Comparison of ENCODE assay signal across 10 cellular contexts in the genomic region with DNA sequence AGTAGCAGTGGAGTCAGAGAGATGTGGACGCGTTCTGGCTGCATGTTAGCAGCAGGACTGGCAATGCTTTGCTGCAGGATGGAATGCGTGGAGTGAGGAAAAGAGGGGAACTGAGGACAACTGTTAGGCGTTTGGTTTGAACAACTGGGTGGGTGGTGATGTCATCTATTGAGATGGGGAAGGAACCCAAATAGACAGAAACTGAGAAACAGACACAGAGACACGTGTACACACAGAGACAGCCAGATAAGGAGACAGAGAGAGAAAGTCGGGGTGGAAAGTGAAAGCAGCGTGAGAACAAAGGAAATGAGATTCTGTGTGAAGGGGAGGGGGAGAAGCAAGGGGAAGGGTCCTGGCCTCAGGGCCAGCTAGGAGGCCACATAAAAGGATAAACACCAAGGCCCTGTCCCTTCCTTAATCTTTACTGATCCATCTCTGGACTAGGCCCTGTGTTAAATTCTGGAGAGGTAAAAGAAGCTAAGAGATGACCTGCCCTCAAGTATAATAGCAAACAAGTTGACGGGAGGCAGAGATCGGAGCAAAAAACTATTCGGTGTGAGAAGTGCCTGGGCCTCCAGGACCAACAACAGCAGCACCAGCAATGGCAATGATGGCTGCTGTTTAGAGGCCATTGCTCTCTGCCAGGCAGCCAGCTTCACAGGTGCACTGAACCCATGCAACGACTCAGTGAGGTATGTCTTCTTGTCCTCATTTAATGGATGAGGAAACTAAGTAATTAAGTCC. TPM values are rescaled to one million over a fixed set of nuclear protein-coding genes. Genes with fewer than 3 reads are reported as not detected.
DNase-seq lines count a peak whose midpoint lies in the region; ATAC-seq and TF ChIP-seq lines count a peak whose summit lies in the region.
"Had no signal": no experiment of that assay in that cellular context is flagged by ENCODE, and none has a peak within 500 bp of the region (broad histone marks: within the 10 kb centered on the region; RNA-seq: fewer than 3 reads in every experiment).

No MANE protein-coding gene starts in this region.

- H3K36me3 Mint-ChIP-seq in activated CD8-positive, alpha-beta T cell treated with anti-CD3 and anti-CD28 coated beads, Interleukin-2, amount 10 ng/mL, durations not matched to agents 7 days and 5 days (ENCODE audit: low read depth), result no peaks in the 10 kb centered on the region

- H3K18ac ChIP-seq in neuronal stem cell (ENCODE audit: low read length), result peak overlapping the region; percentile 15

- intact Hi-C loops in gastrocnemius medialis (cut with DNase I; ENCODE audit: low total_unique reads), result no loop called here

- peaks cover 4 to 10% of the 10 kb centered on the region in 2 donors for H3K4me1 ChIP-seq in neuronal stem cell (ENCODE audit: control insufficient read depth in 2 of 2, insufficient read depth in 1 of 2, low read depth in 1 of 2, low read length in 2 of 2)
- H3K4me1 ChIP-seq in gastrocnemius medialis, result peaks cover 0 to 5% of the 10 kb centered on the region in 2 donors

- peak overlapping the region; percentile 66 for H2AFZ ChIP-seq in neuronal stem cell (ENCODE audit: low read length)

- peaks cover 0 to 22% (median 0%) of the 10 kb centered on the region in 3 experiments for H3K27me3 ChIP-seq in neuronal stem cell (ENCODE audit: control insufficient read depth in 3 of 3, insufficient read depth in 3 of 3, low read depth in 1 of 3, low read length in 3 of 3)
- H3K27me3 ChIP-seq in gastrocnemius medialis, result no peaks in the 10 kb centered on the region

- no peak overlapping the region for H3K23ac ChIP-seq in neuronal stem cell (ENCODE audit: low read depth, low read length, poor library complexity)

- no peak overlapping the region for H4K8ac ChIP-seq in neuronal stem cell (ENCODE audit: low read depth, low read length)

- no peak overlapping the region for H2BK12ac ChIP-seq in neuronal stem cell (ENCODE audit: low read length)

- peak overlapping the region; percentile 80 for H3K27ac Mint-ChIP-seq in activated CD8-positive, alpha-beta T cell treated with anti-CD3 and anti-CD28 coated beads, Interleukin-2, amount 10 ng/mL, durations not matched to agents 7 days and 5 days

- peak; percentile 31 for DNase-seq in activated CD8-positive, alpha-beta T cell treated with anti-CD3 and anti-CD28 coated beads, Interleukin-2, amount 10 ng/mL, durations not matched to agents 7 days and 5 days
- DNase-seq in neuronal stem cell (ENCODE audit: low spot score), result no peak
- no peak for DNase-seq in gastrocnemius medialis
- DNase-seq in AML-193 (lab: John Stamatoyannopoulos, UW), result no peak
- no peak for DNase-seq in NCI-H187 (lab: John Stamatoyannopoulos, UW)
- DNase-seq: midbrain, NCI-H1436 had no signal

- no peak for TF ChIP-seq CTCF in gastrocnemius medialis (IDR thresholded peaks at IDR 0.05 in 4 of 5, conservative IDR thresholded peaks at IDR 0.05 in 1 of 5)

- H3K14ac ChIP-seq in neuronal stem cell (ENCODE audit: low read length), result no peak overlapping the region

- H3K9ac ChIP-seq in neuronal stem cell (ENCODE audit: low read depth, low read length, poor library complexity), result no peak overlapping the region

- H2BK15ac ChIP-seq in neuronal stem cell (ENCODE audit: low read length), result no peak overlapping the region

- no peak for TF ChIP-seq POLR2A in gastrocnemius medialis (IDR thresholded peaks at IDR 0.05)

- no peak overlapping the region for H4K91ac ChIP-seq in neuronal stem cell (ENCODE audit: low read depth, low read length, poor library complexity)

- peak; percentile 73 for ATAC-seq in GM18867 (IDR thresholded peaks at IDR 0.05; ENCODE audit: unreplicated experiment)
- peak; percentile 60 for ATAC-seq in HG02642 (IDR thresholded peaks at IDR 0.05; ENCODE audit: poor library complexity, unreplicated experiment)
- ATAC-seq in activated CD8-positive, alpha-beta T cell treated with anti-CD3 and anti-CD28 coated beads, Interleukin-2, amount 10 ng/mL, durations not matched to agents 7 days and 5 days, result peak; percentile 47
- ATAC-seq in GM21528 (IDR thresholded peaks at IDR 0.05; ENCODE audit: low FRiP score, unreplicated experiment), result no peak
- ATAC-seq in gastrocnemius medialis, result no peak

- H3K36me3 ChIP-seq in neuronal stem cell (replicated peaks in 1 of 2; ENCODE audit: control insufficient read depth in 2 of 2, insufficient read depth in 2 of 2, low read length in 2 of 2), result no peaks in the 10 kb centered on the region
- no peaks in the 10 kb centered on the region for H3K36me3 ChIP-seq in gastrocnemius medialis

- CTCF ChIA-PET in activated CD8-positive, alpha-beta T cell treated with anti-CD3 and anti-CD28 coated beads, Interleukin-2, amount 10 ng/mL, durations not matched to agents 7 days and 5 days (lab: Charles Lee), result no interaction called here

- H3K4me1 Mint-ChIP-seq in activated CD8-positive, alpha-beta T cell treated with anti-CD3 and anti-CD28 coated beads, Interleukin-2, amount 10 ng/mL, durations not matched to agents 7 days and 5 days (ENCODE audit: low read depth), result peaks cover 21% of the 10 kb centered on the region

- no peaks in the 10 kb centered on the region for H3K79me1 ChIP-seq in neuronal stem cell (ENCODE audit: low read depth, low read length)

- H2BK5ac ChIP-seq in neuronal stem cell (ENCODE audit: low read length), result no peak overlapping the region

- no CpG with 5 or more reads among the region's 11 CpGs for WGBS in neuronal stem cell (ENCODE audit: extremely low coverage in 2 of 2, insufficient read length in 2 of 2, insufficient replicate concordance in 1 of 2), 2 donors

- POLR2A ChIA-PET in activated CD8-positive, alpha-beta T cell treated with anti-CD3 and anti-CD28 coated beads, Interleukin-2, amount 10 ng/mL, durations not matched to agents 7 days and 5 days (lab: Charles Lee), result no interaction called here

- H3K4ac ChIP-seq in neuronal stem cell (ENCODE audit: low read length), result no peak overlapping the region

- H2BK120ac ChIP-seq in neuronal stem cell (ENCODE audit: low read depth, low read length), result no peak overlapping the region

- no peak overlapping the region for H3K4me2 ChIP-seq in neuronal stem cell (ENCODE audit: insufficient read depth, low read length, poor library complexity, severe bottlenecking)

- H3K9me3 Mint-ChIP-seq in activated CD8-positive, alpha-beta T cell treated with anti-CD3 and anti-CD28 coated beads, Interleukin-2, amount 10 ng/mL, durations not matched to agents 7 days and 5 days (ENCODE audit: insufficient read depth), result no peaks in the 10 kb centered on the region

- H3K9me3 ChIP-seq in neuronal stem cell (replicated peaks in 1 of 2; ENCODE audit: control insufficient read depth in 2 of 2, insufficient read depth in 1 of 2, low read depth in 1 of 2, low read length in 2 of 2), result peaks cover 0 to 2% of the 10 kb centered on the region in 2 donors
- H3K9me3 ChIP-seq in gastrocnemius medialis, result no peaks in the 10 kb centered on the region

- H2AK5ac ChIP-seq in neuronal stem cell (ENCODE audit: low read depth, low read length), result no peak overlapping the region

- no peak overlapping the region for H3K27ac ChIP-seq in neuronal stem cell (replicated peaks; ENCODE audit: low read length)
- H3K27ac ChIP-seq in gastrocnemius medialis, result no peak overlapping the region

- in situ Hi-C loops in gastrocnemius medialis (cut with MboI; ENCODE audit: low sequenced_read_pairs in 4 of 4), result no loop called here

- H3K27me3 Mint-ChIP-seq in activated CD8-positive, alpha-beta T cell treated with anti-CD3 and anti-CD28 coated beads, Interleukin-2, amount 10 ng/mL, durations not matched to agents 7 days and 5 days (ENCODE audit: low read depth), result peaks cover 20% of the 10 kb centered on the region

- peak overlapping the region; percentile 48 for H3K4me3 Mint-ChIP-seq in activated CD8-positive, alpha-beta T cell treated with anti-CD3 and anti-CD28 coated beads, Interleukin-2, amount 10 ng/mL, durations not matched to agents 7 days and 5 days

- no peak overlapping the region for H3K4me3 ChIP-seq in neuronal stem cell (ENCODE audit: low read length in 2 of 2)
- no peak overlapping the region for H3K4me3 ChIP-seq in gastrocnemius medialis

RNA-seq across cellular contexts. Expression of gene VWA5B1, which starts 31.6 kb away (rescaled TPM):
- total RNA-seq in activated CD8-positive, alpha-beta T cell treated with anti-CD3 and anti-CD28 coated beads, Interleukin-2, amount 10 ng/mL, durations not matched to agents 7 days and 5 days, result not detected
- polyA plus RNA-seq in neuronal stem cell (2013, experiment 1 of 2), result 0.14 TPM
- polyA plus RNA-seq in neuronal stem cell (2013, experiment 2 of 2), result 0.15 TPM
- total RNA-seq in gastrocnemius medialis, result under 1 TPM in 1 of 4 donors, not detected in 3; 0.25 TPM

Comparison
In these comparisons a context has a peak if more than half of its experiments do, and no peak if none do; other contexts are left out.
1. ATAC-seq: peak in GM18867 (single experiment), HG02642 (single experiment) and activated CD8-positive, alpha-beta T cell treated with anti-CD3 and anti-CD28 coated beads, Interleukin-2, amount 10 ng/mL, durations not matched to agents 7 days and 5 days (single experiment); none in GM21528 (single experiment) and gastrocnemius medialis (0 of 2).